Comparison of ENCODE assay signal across 12 cellular contexts in genomic region chr3:120369000-120369399, GRCh38. TPM values are rescaled to one million over a fixed set of nuclear protein-coding genes. Genes with fewer than 3 reads are reported as not detected.
DNase-seq lines count a peak whose midpoint lies in the region; ATAC-seq lines count a peak whose summit lies in the region.
"Had no signal": no experiment of that assay in that cellular context is flagged by ENCODE, and none has a peak within 500 bp of the region (broad histone marks: within the 10 kb centered on the region; RNA-seq: fewer than 3 reads in every experiment).

No MANE protein-coding gene starts in this region.

- ATAC-seq in GM19467 (IDR thresholded peaks at IDR 0.05; ENCODE audit: unreplicated experiment), result peak; percentile 90
- ATAC-seq in HG02943 (IDR thresholded peaks at IDR 0.05; ENCODE audit: low read depth, unreplicated experiment), result peak; percentile 97
- ATAC-seq in HG03571 (IDR thresholded peaks at IDR 0.05; ENCODE audit: unreplicated experiment), result peak; percentile 95
- ATAC-seq: sciatic nerve had no signal

- peak; percentile 62 for DNase-seq in Caki2 (ENCODE audit: low read depth)
- no peak for DNase-seq in SHP77 (lab: John Stamatoyannopoulos, UW)
- DNase-seq in NK-92 (lab: John Stamatoyannopoulos, UW; ENCODE audit: unreplicated experiment), result no peak
- no peak for DNase-seq in HUDEP-2 (lab: John Stamatoyannopoulos, UW; ENCODE audit: unreplicated experiment in 76 of 76)
- no peak for DNase-seq in NCI-H226
- DNase-seq: activated naive CD8-positive, alpha-beta T cell treated with anti-CD3 and anti-CD28 coated beads, Interleukin-2, amount 10 ng/mL, durations not matched to agents 7 days and 5 days; HFFc6; NCI-H2227 treated with DMSO at 0.1 percent for 48 hours had no signal

- in situ Hi-C loops in Caki2 (cut with HindIII; ENCODE audit: low pct_unique_long_range_greater_than_20kb, low sequenced_read_pairs), result no loop called here

RNA-seq across cellular contexts. Expression of gene LRRC58, which starts 19.8 kb away (rescaled TPM):
- total RNA-seq in Caki2 (2014; rRNA removed; shearing (Covaris generic); ENCODE audit: low replicate concordance), result 11.4 and 13.6 TPM in 2 replicates
